39 cellular contexts compared by ENCODE assay signal in genomic region chr19:736125-736524, GRCh38. TPM values are rescaled to one million over a fixed set of nuclear protein-coding genes. Genes with fewer than 3 reads are reported as not detected.
"Had no signal": no experiment of that assay in that cellular context is flagged by ENCODE, and none has a peak within 500 bp of the region (broad histone marks: within the 10 kb centered on the region; RNA-seq: fewer than 3 reads in every experiment).

No MANE protein-coding gene starts in this region.

- ATAC-seq: activated naive CD4-positive, alpha-beta T cell treated with anti-CD3 and anti-CD28 coated beads, Interleukin-2, amount 50 U/mL, for 72 hours; activated naive CD8-positive, alpha-beta T cell treated with anti-CD3 and anti-CD28 coated beads, Interleukin-2, amount 50 U/mL, for 24 hours; activated T-cell treated with anti-CD3 and anti-CD28 coated beads, Interleukin-2, amount 50 U/mL, for 4 hours; activated T-cell treated with anti-CD3 and anti-CD28 coated beads, Interleukin-2, amount 50 U/mL, for 72 hours; activated T-helper 17 cell treated with anti-CD3 and anti-CD28 coated beads, Interleukin-2, amount 50 U/mL, for 72 hours; body of pancreas had no signal

- DNase-seq: activated effector memory CD4-positive, alpha-beta T cell treated with anti-CD3 and anti-CD28 coated beads, Interleukin-2, amount 50 U/mL, for 16 hours; activated effector memory CD4-positive, alpha-beta T cell treated with Interleukin-2 at 50 U/mL for 16 hours; activated gamma-delta T cell; activated gamma-delta T cell treated with Interleukin-2 at 50 U/mL for 16 hours; activated naive CD4-positive, alpha-beta T cell; activated naive CD4-positive, alpha-beta T cell treated with anti-CD3 and anti-CD28 coated beads for 36 hours; activated naive CD4-positive, alpha-beta T cell treated with anti-CD3 and anti-CD28 coated beads, Interleukin-2, amount 10 ng/mL, durations not matched to agents 7 days and 5 days; activated naive CD4-positive, alpha-beta T cell treated with anti-CD3 and anti-CD28 coated beads, Interleukin-2, amount 50 U/mL, for 16 hours; activated naive CD4-positive, alpha-beta T cell treated with Interleukin-2 at 50 U/mL for 16 hours; activated naive CD8-positive, alpha-beta T cell treated with anti-CD3 and anti-CD28 coated beads for 36 hours; activated naive CD8-positive, alpha-beta T cell treated with anti-CD3 and anti-CD28 coated beads, Interleukin-2, amount 10 ng/mL, durations not matched to agents 7 days and 5 days; activated naive CD8-positive, alpha-beta T cell treated with anti-CD3 and anti-CD28 coated beads, Interleukin-2, amount 50 U/mL, for 24 hours; activated T-cell treated with anti-CD3 and anti-CD28 coated beads, Interleukin-2, amount 50 U/mL, for 1 hour; activated T-cell treated with anti-CD3 and anti-CD28 coated beads, Interleukin-2, amount 50 U/mL, for 24 hours; activated T-cell treated with anti-CD3 and anti-CD28 coated beads, Interleukin-2, amount 50 U/mL, for 4 hours; activated T-cell treated with anti-CD3 and anti-CD28 coated beads, Interleukin-2, amount 50 U/mL, for 48 hours; activated T-cell treated with anti-CD3 and anti-CD28 coated beads, Interleukin-2, amount 50 U/mL, for 72 hours; adrenal gland; amniotic stem cell; amygdala; anterior cingulate cortex; aorta; body of pancreas; brain microvascular endothelial cell; caudate nucleus; central memory CD4-positive, alpha-beta T cell; cerebellar nuclear complex had no signal

- FAIRE-seq: astrocyte, bronchial epithelial cell had no signal

- H3K27me3 ChIP-seq: adrenal gland, ascending aorta, body of pancreas, brain microvascular endothelial cell, breast epithelium, cardiac muscle cell had no signal

- H3K27ac ChIP-seq: adrenal gland, ascending aorta, body of pancreas, brain microvascular endothelial cell, breast epithelium, cardiac muscle cell had no signal

- H3K36me3 ChIP-seq: ascending aorta, brain microvascular endothelial cell, breast epithelium, cardiac muscle cell had no signal

- H3K9me3 ChIP-seq: adrenal gland, ascending aorta, body of pancreas, breast epithelium had no signal

- H3K4me1 ChIP-seq: adrenal gland, ascending aorta, body of pancreas, breast epithelium had no signal

- H3K4me3 ChIP-seq: adrenal gland, ascending aorta, body of pancreas, breast epithelium, cardiac muscle cell had no signal

RNA-seq across cellular contexts. Expression of gene MISP, which starts 14.8 kb away (rescaled TPM):
- total RNA-seq: activated naive CD4-positive, alpha-beta T cell treated with anti-CD3 and anti-CD28 coated beads for 36 hours; activated naive CD8-positive, alpha-beta T cell treated with anti-CD3 and anti-CD28 coated beads, Interleukin-2, amount 10 ng/mL, durations not matched to agents 7 days and 5 days; activated T-cell treated with anti-CD3 and anti-CD28 coated beads, Interleukin-2, amount 50 U/mL, for 72 hours; activated T-helper 1 cell treated with anti-CD3 and anti-CD28 coated beads, Interleukin-12 subunit alpha, Interleukin-12 subunit beta, Interleukin-2, Interleukin-4 antibody, amounts not matched to agents 30 ng/mL and 10 ng/mL and 1 ng/mL, durations not matched to agents 14 hours and 24 hours and 36 hours; activated T-helper 2 cell treated with anti-CD3 and anti-CD28 coated beads, Interferon-gamma antibody, Interleukin-2, Interleukin-4, amounts not matched to agents 10 μg/mL and 5 μg/mL and 100 μg/mL, durations not matched to agents 14 hours and 24 hours and 36 hours; ascending aorta; cardiac septum had no signal
- polyA plus RNA-seq: cardiac muscle cell had no signal

RNA-seq across cellular contexts. Expression of gene PALM, which starts 27.4 kb away (rescaled TPM):
- total RNA-seq: activated naive CD8-positive, alpha-beta T cell treated with anti-CD3 and anti-CD28 coated beads for 36 hours; activated naive CD8-positive, alpha-beta T cell treated with anti-CD3 and anti-CD28 coated beads, Interleukin-2, amount 10 ng/mL, durations not matched to agents 7 days and 5 days; activated T-helper 2 cell treated with anti-CD3 and anti-CD28 coated beads, Interferon-gamma antibody, Interleukin-2, Interleukin-4, amounts not matched to agents 10 μg/mL and 5 μg/mL and 100 μg/mL, durations not matched to agents 14 hours and 24 hours and 36 hours had no signal

RNA-seq across cellular contexts. Expression of gene PRSS57, which starts 40.9 kb away (rescaled TPM):
- total RNA-seq: activated naive CD4-positive, alpha-beta T cell treated with anti-CD3 and anti-CD28 coated beads for 36 hours; activated naive CD4-positive, alpha-beta T cell treated with anti-CD3 and anti-CD28 coated beads, Interleukin-2, amount 50 U/mL, for 72 hours; activated naive CD8-positive, alpha-beta T cell treated with anti-CD3 and anti-CD28 coated beads for 36 hours; activated naive CD8-positive, alpha-beta T cell treated with anti-CD3 and anti-CD28 coated beads, Interleukin-2, amount 10 ng/mL, durations not matched to agents 7 days and 5 days; activated T-helper 1 cell treated with anti-CD3 and anti-CD28 coated beads, Interleukin-12 subunit alpha, Interleukin-12 subunit beta, Interleukin-2, Interleukin-4 antibody, amounts not matched to agents 30 ng/mL and 10 ng/mL and 1 ng/mL, durations not matched to agents 14 hours and 24 hours and 36 hours; activated T-helper 17 cell treated with anti-CD3 and anti-CD28 coated beads, Interleukin-2, amount 50 U/mL, for 72 hours; activated T-helper 2 cell treated with anti-CD3 and anti-CD28 coated beads, Interferon-gamma antibody, Interleukin-2, Interleukin-4, amounts not matched to agents 10 μg/mL and 5 μg/mL and 100 μg/mL, durations not matched to agents 14 hours and 24 hours and 36 hours; aorta; ascending aorta; astrocyte; body of pancreas; breast epithelium; bronchial epithelial cell; cardiac muscle cell; cardiac septum; cerebellum; chondrocyte had no signal
- polyA plus RNA-seq: aorta, cardiac muscle cell had no signal
